ENCODE assay signal across 7 cellular contexts in the genomic region with DNA sequence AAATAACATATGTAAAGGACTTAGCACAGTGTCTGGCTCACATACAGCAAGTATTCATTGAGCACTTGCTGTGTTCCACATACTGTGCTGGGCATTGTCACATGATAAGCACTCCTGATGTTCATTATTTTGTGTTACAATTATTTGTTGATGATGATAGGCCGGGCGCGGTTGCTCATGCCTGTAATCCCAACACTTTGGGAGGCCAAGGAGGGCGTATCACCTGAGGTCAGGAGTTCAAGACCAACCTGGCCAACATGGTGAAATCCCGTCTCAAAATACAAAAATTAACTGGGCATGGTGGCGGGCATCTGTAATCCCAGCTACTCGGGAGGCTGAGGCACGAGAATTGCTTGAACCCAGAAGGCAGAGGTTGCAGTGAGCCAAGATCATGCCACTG. TPM values are rescaled to one million over a fixed set of nuclear protein-coding genes. Genes with fewer than 3 reads are reported as not detected.
A peak's percentile ranks its signal among the peaks of the same experiment; 100 is the strongest.
DNase-seq lines count a peak whose midpoint lies in the region; ATAC-seq and TF ChIP-seq lines count a peak whose summit lies in the region.
"Not testable (repeated sequence)": the region's sequence is repeated elsewhere in the genome, so short reads cannot be mapped to it uniquely, and the experiment has no call there.

No MANE protein-coding gene starts in this region.

- ATAC-seq in left lobe of liver, result not testable (repeated sequence)

- H3K9me3 Mint-ChIP-seq in brain, result not testable (repeated sequence)

- H3K4me3 Mint-ChIP-seq in brain, result not testable (repeated sequence)

- not testable (repeated sequence) for H3K27me3 Mint-ChIP-seq in brain

- DNase-seq in dorsolateral prefrontal cortex, result not testable (repeated sequence)
- DNase-seq in left lobe of liver (ENCODE audit: low spot score), result peak; percentile 30
- peak; percentile 15 for DNase-seq in ureter (ENCODE audit: low spot score)

- H3K27me3 ChIP-seq in dorsolateral prefrontal cortex, result not testable (repeated sequence)

- peak overlapping the region in 3 of 5 experiments; percentile 74 to 97 (median 75) for H3K27ac Mint-ChIP-seq in brain

- not testable (repeated sequence) for TF ChIP-seq CTCF in VCaP (conservative IDR thresholded peaks at IDR 0.05); brain (conservative IDR thresholded peaks at IDR 0.05); dorsolateral prefrontal cortex (IDR thresholded peaks at IDR 0.05 in 54 of 56, conservative IDR thresholded peaks at IDR 0.05 in 2 of 56; ENCODE audit: low read depth in 1 of 56, partially characterized antibody in 56 of 56)

- peaks cover 43% of the 10 kb centered on the region for H3K4me1 Mint-ChIP-seq in brain

- intact Hi-C loops in dorsolateral prefrontal cortex (cut with DNase I), result loop anchor here in 1 of 2 donors (10.0 kb wide), 1 partner anchor 373 kb away; the partner anchor contains the start of gene XYLB

- peaks cover 60% of the 10 kb centered on the region for H3K36me3 Mint-ChIP-seq in brain

- not testable (repeated sequence) for H3K4me3 ChIP-seq in dorsolateral prefrontal cortex

- peak overlapping the region; percentile 36 for H3K27ac ChIP-seq in VCaP
- peak overlapping the region; percentile 41 for H3K27ac ChIP-seq in angular gyrus (ENCODE audit: low read depth, low read length)
- H3K27ac ChIP-seq in cingulate gyrus (ENCODE audit: low read depth, low read length), result peak overlapping the region; percentile 5
- H3K27ac ChIP-seq in dorsolateral prefrontal cortex, result peak overlapping the region in 41 of 59 donors; percentile 5 to 97 (median 71)

RNA-seq across cellular contexts. Expression of gene VILL, which starts 18.5 kb away (rescaled TPM):
- polyA plus RNA-seq in brain (ENCODE audit: insufficient read depth, low read depth, low replicate concordance), result 5.1 TPM
- total RNA-seq in dorsolateral prefrontal cortex (10 to 100 TPM in 83 of 120 experiments, 1 to 10 TPM in 37; 5.7 to 23.5 (median 11.1) TPM), left lobe of liver (0.48 TPM), ureter (46.4 TPM)

RNA-seq across cellular contexts. Expression of gene PLCD1, which starts 57.4 kb away (rescaled TPM):
- 11.8 TPM for polyA plus RNA-seq in brain (ENCODE audit: insufficient read depth, low read depth, low replicate concordance)
- total RNA-seq in dorsolateral prefrontal cortex (10 to 100 TPM; 16.3 to 64.5 (median 29.4) TPM), left lobe of liver (11.3 TPM), ureter (93.5 TPM)

Comparison
In these comparisons a context has a peak if more than half of its experiments do, and no peak if none do; other contexts are left out.
1. H3K27ac ChIP-seq: peak in every context shown above with its lines; median percentile 71 in dorsolateral prefrontal cortex; 41 in angular gyrus; 36 in VCaP; 5 in cingulate gyrus.